8 cellular contexts compared by ENCODE assay signal in the genomic region with DNA sequence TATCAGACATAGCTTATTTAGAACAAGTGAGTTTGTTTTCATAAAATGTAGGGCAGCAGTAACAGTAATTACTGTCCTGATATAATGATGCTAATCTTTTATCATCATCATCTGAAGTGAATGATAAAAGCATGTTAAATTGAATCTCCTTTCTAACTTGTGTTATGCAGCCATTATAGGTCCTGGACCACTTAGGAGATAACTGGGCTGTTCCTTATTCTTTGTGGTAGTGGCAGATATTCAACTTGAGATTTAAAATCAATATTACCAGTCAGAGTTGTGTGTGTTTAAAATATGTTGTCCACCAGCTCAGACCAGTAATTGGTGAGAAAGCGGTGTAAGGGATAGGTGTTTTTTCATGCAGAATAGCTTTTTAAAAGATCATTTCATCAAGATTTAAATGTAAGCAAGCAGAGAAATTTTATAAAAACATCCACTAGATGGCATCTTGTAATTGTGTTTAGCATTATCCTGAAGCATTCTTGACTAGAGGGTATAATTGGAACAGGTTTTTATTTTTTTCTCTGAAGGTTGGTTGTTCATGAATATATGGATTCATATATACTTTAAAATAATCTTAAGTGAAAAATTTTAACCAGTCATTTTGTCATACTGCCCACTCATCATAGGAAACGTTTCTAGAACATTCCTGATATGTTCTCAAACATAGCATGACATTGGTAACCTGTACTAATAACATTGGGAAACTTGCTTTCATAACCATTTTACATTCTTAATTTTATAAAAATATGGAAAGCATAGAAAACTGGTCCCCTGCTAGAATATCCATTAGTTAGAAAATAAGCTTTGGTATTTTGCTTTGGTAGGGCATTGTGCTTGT.
DNase-seq lines count a peak whose midpoint lies in the region; ATAC-seq and TF ChIP-seq lines count a peak whose summit lies in the region.

No MANE protein-coding gene starts in this region.

- WGBS in esophagus muscularis mucosa, result 67% methylated on average over 2 of the region's 2 CpGs
- no CpG with 5 or more reads among the region's 2 CpGs for WGBS in neuronal stem cell (ENCODE audit: extremely low coverage in 2 of 2, insufficient read length in 2 of 2, insufficient replicate concordance in 1 of 2), 2 donors

- no peak overlapping the region for H2BK12ac ChIP-seq in neuronal stem cell (ENCODE audit: low read length)

- POLR2A ChIA-PET in Caco-2 (lab: Charles Lee), result no interaction called here

- no peaks in the 10 kb centered on the region for H3K9me3 ChIP-seq in Caco-2
- H3K9me3 ChIP-seq in Peyer's patch, result no peaks in the 10 kb centered on the region
- no peaks in the 10 kb centered on the region for H3K9me3 ChIP-seq in esophagus muscularis mucosa
- peaks cover 0 to 4% of the 10 kb centered on the region in 2 donors for H3K9me3 ChIP-seq in neuronal stem cell (replicated peaks in 1 of 2; ENCODE audit: control insufficient read depth in 2 of 2, insufficient read depth in 1 of 2, low read depth in 1 of 2, low read length in 2 of 2)

- DNase-seq in Caco-2 (no peak), HuH-7 (ENCODE audit: low spot score) (peak; percentile 26), Peyer's patch (no peak), esophagus muscularis mucosa (ENCODE audit: extremely low spot score) (no peak), retinal pigment epithelial cell (ENCODE audit: low read depth) (no peak), neuronal stem cell (ENCODE audit: low spot score) (no peak)

- no peak overlapping the region for H3K27ac Mint-ChIP-seq in Caco-2 (ENCODE audit: unreplicated experiment)

- peak; percentile 46 to 62 for TF ChIP-seq CTCF in Caco-2 (IDR thresholded peaks at IDR 0.05; ENCODE audit: insufficient read depth in 1 of 2, low read depth in 1 of 2, low read length in 1 of 2, severe bottlenecking in 1 of 2, unreplicated experiment in 1 of 2)
- peak in 5 of 6 experiments; percentile 10 to 62 (median 54) for TF ChIP-seq CTCF in Peyer's patch (IDR thresholded peaks at IDR 0.05)
- TF ChIP-seq CTCF in esophagus muscularis mucosa (IDR thresholded peaks at IDR 0.05), result peak; percentile 55 to 62 (median 60)
- peak; percentile 45 for TF ChIP-seq CTCF in retinal pigment epithelial cell (conservative IDR thresholded peaks at IDR 0.05; ENCODE audit: low read depth, low read length)

- H2AFZ ChIP-seq in neuronal stem cell (ENCODE audit: low read length), result no peak overlapping the region

- H2BK15ac ChIP-seq in neuronal stem cell (ENCODE audit: low read length), result no peak overlapping the region

- H3K4me1 ChIP-seq in Caco-2 (no peaks in the 10 kb centered on the region), Peyer's patch (no peaks in the 10 kb centered on the region), esophagus muscularis mucosa (peaks cover 26 to 80% (median 69%) of the 10 kb centered on the region in 4 donors), neuronal stem cell (ENCODE audit: control insufficient read depth in 2 of 2, insufficient read depth in 1 of 2, low read depth in 1 of 2, low read length in 2 of 2) (peaks cover 0 to 2% of the 10 kb centered on the region in 2 donors)

- no peaks in the 10 kb centered on the region for H3K27me3 ChIP-seq in Caco-2 (replicated peaks; ENCODE audit: control insufficient read depth, insufficient read depth, low read length)
- no peaks in the 10 kb centered on the region for H3K27me3 ChIP-seq in Peyer's patch
- H3K27me3 ChIP-seq in esophagus muscularis mucosa, result no peaks in the 10 kb centered on the region
- no peaks in the 10 kb centered on the region for H3K27me3 ChIP-seq in neuronal stem cell (ENCODE audit: control insufficient read depth in 3 of 3, insufficient read depth in 3 of 3, low read depth in 1 of 3, low read length in 3 of 3)

- H3K36me3 ChIP-seq in Caco-2 (ENCODE audit: control insufficient read depth, insufficient read depth, low read length) (no peaks in the 10 kb centered on the region), Peyer's patch (no peaks in the 10 kb centered on the region), esophagus muscularis mucosa (no peaks in the 10 kb centered on the region), neuronal stem cell (replicated peaks in 1 of 2; ENCODE audit: control insufficient read depth in 2 of 2, insufficient read depth in 2 of 2, low read length in 2 of 2) (no peaks in the 10 kb centered on the region)

- no peak overlapping the region for H3K4me3 Mint-ChIP-seq in Caco-2 (ENCODE audit: unreplicated experiment)

- no peak overlapping the region for H3K14ac ChIP-seq in neuronal stem cell (ENCODE audit: low read length)

- no peak overlapping the region for H3K4ac ChIP-seq in neuronal stem cell (ENCODE audit: low read length)

- H3K23ac ChIP-seq in neuronal stem cell (ENCODE audit: low read depth, low read length, poor library complexity), result no peak overlapping the region

- TF ChIP-seq POLR2A in Peyer's patch (IDR thresholded peaks at IDR 0.05) (no peak), esophagus muscularis mucosa (IDR thresholded peaks at IDR 0.05; ENCODE audit: low read depth) (no peak)

- peaks cover 4% of the 10 kb centered on the region for H3K27me3 Mint-ChIP-seq in Caco-2 (ENCODE audit: insufficient read depth, unreplicated experiment)

- H3K4me3 ChIP-seq in Caco-2 (ENCODE audit: low read depth, low read length) (no peak overlapping the region), Peyer's patch (no peak overlapping the region), esophagus muscularis mucosa (no peak overlapping the region), retinal pigment epithelial cell (ENCODE audit: low read length) (no peak overlapping the region), neuronal stem cell (ENCODE audit: low read length in 2 of 2) (no peak overlapping the region)

- ATAC-seq in GM19328 (IDR thresholded peaks at IDR 0.05; ENCODE audit: unreplicated experiment), result no peak
- ATAC-seq in GM21737 (IDR thresholded peaks at IDR 0.05; ENCODE audit: unreplicated experiment), result no peak

- no peak overlapping the region for H4K8ac ChIP-seq in neuronal stem cell (ENCODE audit: low read depth, low read length)

- intact Hi-C loops in Caco-2 (cut with micrococcal nuclease; ENCODE audit: unreplicated experiment), result loop anchor here (1.0 to 10.0 kb wide), 3 partner anchors 65 to 798 kb away; no protein-coding TSS in a partner anchor
- intact Hi-C loops in esophagus muscularis mucosa (cut with DNase I), result loop anchor here (5.0 kb wide), 1 partner anchor 66 kb away; no protein-coding TSS in a partner anchor

- no peak overlapping the region for H3K18ac ChIP-seq in neuronal stem cell (ENCODE audit: low read length)

- no peak overlapping the region for H4K91ac ChIP-seq in neuronal stem cell (ENCODE audit: low read depth, low read length, poor library complexity)

- no peak overlapping the region for H2BK120ac ChIP-seq in neuronal stem cell (ENCODE audit: low read depth, low read length)

- H3K27ac ChIP-seq in Peyer's patch, result no peak overlapping the region
- no peak overlapping the region for H3K27ac ChIP-seq in esophagus muscularis mucosa (replicated peaks in 1 of 4)
- H3K27ac ChIP-seq in neuronal stem cell (replicated peaks; ENCODE audit: low read length), result no peak overlapping the region

- H3K9ac ChIP-seq in neuronal stem cell (ENCODE audit: low read depth, low read length, poor library complexity), result no peak overlapping the region

- H2BK5ac ChIP-seq in neuronal stem cell (ENCODE audit: low read length), result no peak overlapping the region

- H3K4me2 ChIP-seq in neuronal stem cell (ENCODE audit: insufficient read depth, low read length, poor library complexity, severe bottlenecking), result no peak overlapping the region

- no peaks in the 10 kb centered on the region for H3K79me1 ChIP-seq in neuronal stem cell (ENCODE audit: low read depth, low read length)

- H3K4me1 Mint-ChIP-seq in Caco-2 (ENCODE audit: low read depth, unreplicated experiment), result no peaks in the 10 kb centered on the region

- H3K36me3 Mint-ChIP-seq in Caco-2 (ENCODE audit: insufficient read depth, unreplicated experiment), result no peaks in the 10 kb centered on the region

- CTCF ChIA-PET in Caco-2 (lab: Charles Lee), result interaction anchor here (1.0 to 1.9 kb wide), 4 partner anchors 65 to 801 kb away, joined by 3 to 10 read pairs (median 5); no protein-coding TSS in a partner anchor

- no TSS peak for BruUV-seq in Caco-2 (replicated peaks; lab: Mats Ljungman, UMichigan)

- no peaks in the 10 kb centered on the region for H3K9me3 Mint-ChIP-seq in Caco-2 (ENCODE audit: unreplicated experiment)

- no peak overlapping the region for H2AK5ac ChIP-seq in neuronal stem cell (ENCODE audit: low read depth, low read length)

- TF ChIP-seq EP300 in esophagus muscularis mucosa (IDR thresholded peaks at IDR 0.05), result no peak
